8 cellular contexts compared by ENCODE assay signal in the genomic region with DNA sequence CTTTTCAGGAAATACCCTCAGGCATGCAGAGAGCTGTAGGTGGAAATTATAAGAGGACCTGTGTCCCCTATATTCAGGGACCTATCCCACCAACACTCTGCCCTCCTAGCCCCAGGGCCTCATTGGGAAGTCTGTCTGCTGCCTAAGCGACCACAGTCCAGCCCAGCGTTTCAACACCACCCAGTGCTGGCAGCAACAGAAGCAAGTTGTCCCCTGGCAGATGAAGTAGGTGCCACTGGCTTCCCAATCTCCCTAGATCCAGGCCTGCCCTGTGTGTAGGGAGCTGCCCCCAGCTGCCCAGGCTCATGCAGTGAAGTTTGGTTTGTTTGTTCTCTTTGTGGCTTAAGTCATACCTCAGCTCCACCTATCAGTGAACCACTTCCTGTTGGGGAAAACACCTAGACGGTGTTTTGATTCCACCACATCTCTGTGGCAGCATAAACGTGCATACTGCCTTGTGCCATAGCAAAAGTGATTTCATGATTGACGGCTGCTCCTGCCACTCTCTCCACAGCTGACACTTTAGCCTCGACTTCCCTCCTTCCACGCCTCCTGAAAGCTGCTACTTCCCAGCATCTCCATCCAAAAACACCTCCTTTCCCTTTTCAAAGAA. TPM values are rescaled to one million over a fixed set of nuclear protein-coding genes. Genes with fewer than 3 reads are reported as not detected.
DNase-seq lines count a peak whose midpoint lies in the region; ATAC-seq, FAIRE-seq and TF ChIP-seq lines count a peak whose summit lies in the region.

No MANE protein-coding gene starts in this region.

- no peaks in the 10 kb centered on the region for H3K36me3 ChIP-seq in bronchial epithelial cell (ENCODE audit: control insufficient read depth, insufficient read depth, low read length)

- H3K4me3 ChIP-seq in bronchial epithelial cell (ENCODE audit: low read depth, low read length), result no peak overlapping the region

- FAIRE-seq in bronchial epithelial cell (lab: Jason Lieb, UNC), result no peak

- ATAC-seq in GM19397 (IDR thresholded peaks at IDR 0.05; ENCODE audit: unreplicated experiment) (peak; percentile 100), HG03432 (IDR thresholded peaks at IDR 0.05; ENCODE audit: unreplicated experiment) (peak; percentile 100)

- peak; percentile 70 for DNase-seq in T-helper 22 cell (ENCODE audit: low read depth)
- DNase-seq in bronchial epithelial cell (ENCODE audit: low read depth), result peak; percentile 91
- peak; percentile 72 for DNase-seq in stimulated activated CD4-positive, alpha-beta T cell treated with anti-CD3 and anti-CD28 coated beads, Interleukin-1b, Interleukin-23, amount 100 ng/mL, for 48 hours
- no peak for DNase-seq in GM03348 (ENCODE audit: low spot score)
- DNase-seq in cortex of kidney (lab: John Stamatoyannopoulos, UW), result no peak

- peak overlapping the region; percentile 9; the same call in 1 of the 2 replicates for H3K27ac ChIP-seq in C4-2B

- TF ChIP-seq CTCF in C4-2B (conservative IDR thresholded peaks at IDR 0.05) (no peak), bronchial epithelial cell (IDR thresholded peaks at IDR 0.05; ENCODE audit: insufficient read depth, low read length, severe bottlenecking) (peak; percentile 6)

- H3K27me3 ChIP-seq in bronchial epithelial cell (ENCODE audit: control insufficient read depth, insufficient read depth, low read length), result no peaks in the 10 kb centered on the region

RNA-seq across cellular contexts. Expression of a gene that starts 8.1 kb away (rescaled TPM):
- total RNA-seq in bronchial epithelial cell, result not detected in 2 replicates

RNA-seq across cellular contexts. Expression of a gene that starts 14.9 kb away (rescaled TPM):
- 4.7 and 7.9 TPM in 2 replicates for total RNA-seq in bronchial epithelial cell

RNA-seq across cellular contexts. Expression of a gene that starts 27.0 kb away (rescaled TPM):
- total RNA-seq in bronchial epithelial cell, result 19.5 and 35.3 TPM in 2 replicates

RNA-seq across cellular contexts. Expression of a gene that starts 44.0 kb away (rescaled TPM):
- total RNA-seq in bronchial epithelial cell, result not detected in 2 replicates

Comparison
In these comparisons a context has a peak if more than half of its experiments do, and no peak if none do; other contexts are left out.
1. DNase-seq: peak in T-helper 22 cell (single experiment), bronchial epithelial cell (single experiment) and stimulated activated CD4-positive, alpha-beta T cell treated with anti-CD3 and anti-CD28 coated beads, Interleukin-1b, Interleukin-23, amount 100 ng/mL, for 48 hours (single experiment); none in GM03348 (single experiment) and cortex of kidney (single experiment).